30 cellular contexts compared by ENCODE assay signal in the genomic region with DNA sequence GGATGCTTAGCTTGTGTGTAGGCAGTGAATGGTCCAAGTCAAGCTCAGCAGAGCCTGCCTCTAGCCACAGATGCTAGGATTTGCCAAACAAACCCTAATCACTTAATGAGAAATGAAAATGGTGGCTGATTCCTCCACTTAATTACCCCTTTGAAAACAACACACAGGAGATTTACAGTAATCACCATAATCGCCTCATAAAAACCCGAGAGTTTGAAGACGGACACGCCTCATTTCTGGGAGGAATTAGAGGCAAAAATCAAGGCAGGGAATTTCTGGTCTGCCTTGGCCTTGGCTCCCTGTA. TPM values are rescaled to one million over a fixed set of nuclear protein-coding genes. Genes with fewer than 3 reads are reported as not detected.
"Had no signal": no experiment of that assay in that cellular context is flagged by ENCODE, and none has a peak within 500 bp of the region (broad histone marks: within the 10 kb centered on the region; RNA-seq: fewer than 3 reads in every experiment).

No MANE protein-coding gene starts in this region.

- H3K27ac ChIP-seq: left lung, lower lobe of right lung, pancreas, psoas muscle, right atrium auricular region, right lobe of liver, tibial nerve, vagina had no signal

- ATAC-seq: left cardiac atrium; left lung; lower lobe of right lung; naive thymus-derived CD8-positive, alpha-beta T cell; pancreas; psoas muscle; right lobe of liver; stimulated activated naive CD8-positive, alpha-beta T cell treated with anti-CD3 and anti-CD28 coated beads, Interleukin-15, amount 100 ng/mL, for 72 hours had no signal

- H3K4me1 ChIP-seq: left lung, lower lobe of right lung, pancreas, psoas muscle, right atrium auricular region, right lobe of liver, tibial nerve, vagina had no signal

- H3K9me3 ChIP-seq: left lung, lower lobe of right lung, pancreas, psoas muscle, right atrium auricular region, right lobe of liver, tibial nerve, vagina had no signal

- H3K36me3 ChIP-seq: left lung, lower lobe of right lung, pancreas, right atrium auricular region, right lobe of liver, tibial nerve, vagina had no signal

- H3K27me3 ChIP-seq: pancreas, right atrium auricular region, right lobe of liver, tibial nerve, vagina had no signal

- H3K4me3 ChIP-seq: left lung, lower lobe of right lung, pancreas, psoas muscle, right atrium auricular region, right lobe of liver, smooth muscle cell, tibial nerve, vagina had no signal

- DNase-seq: hippocampal formation; kidney glomerular epithelial cell; left cardiac atrium; left lung; lower lobe of right lung; mammary epithelial cell; mesenchymal stem cell; naive thymus-derived CD8-positive, alpha-beta T cell; nucleus accumbens; pancreas; posterior cingulate gyrus; psoas muscle; right lobe of liver; stimulated activated CD4-positive, alpha-beta T cell treated with anti-CD3 and anti-CD28 coated beads, Interleukin-1b, Interleukin-23, amount 100 ng/mL, for 48 hours; stimulated activated CD4-positive, alpha-beta T cell treated with anti-CD3 and anti-CD28 coated beads, Interleukin-2, amount 100 ng/mL, for 48 hours; stimulated activated CD4-positive, alpha-beta T cell treated with anti-CD3 and anti-CD28 coated beads, Interleukin-4, amount 100 ng/mL, for 4 hours; stimulated activated CD8-positive, alpha-beta memory T cell treated with anti-CD3 and anti-CD28 coated beads, Interleukin-4, amount 100 ng/mL, for 48 hours; stimulated activated naive CD4-positive, alpha-beta T cell treated with Interleukin-2 at 50 U/mL for 16 hours; stimulated activated naive CD8-positive, alpha-beta T cell treated with anti-CD3 and anti-CD28 coated beads, Interleukin-15, amount 100 ng/mL, for 72 hours; substantia nigra had no signal

- H3K4me2 ChIP-seq: smooth muscle cell had no signal

RNA-seq across cellular contexts. Expression of a gene that starts 16.3 kb away (rescaled TPM):
- total RNA-seq: left cardiac atrium; left lung; liver; lower lobe of right lung; mammary epithelial cell; mucosa of gallbladder; naive thymus-derived CD8-positive, alpha-beta T cell; osteoblast; pancreas; right atrium auricular region; right lobe of liver; skeletal muscle tissue; smooth muscle cell; temporal lobe; urinary bladder; vagina had no signal

RNA-seq across cellular contexts. Expression of a gene that starts 38.1 kb away (rescaled TPM):
- total RNA-seq: smooth muscle cell had no signal
